In the genomic region with DNA sequence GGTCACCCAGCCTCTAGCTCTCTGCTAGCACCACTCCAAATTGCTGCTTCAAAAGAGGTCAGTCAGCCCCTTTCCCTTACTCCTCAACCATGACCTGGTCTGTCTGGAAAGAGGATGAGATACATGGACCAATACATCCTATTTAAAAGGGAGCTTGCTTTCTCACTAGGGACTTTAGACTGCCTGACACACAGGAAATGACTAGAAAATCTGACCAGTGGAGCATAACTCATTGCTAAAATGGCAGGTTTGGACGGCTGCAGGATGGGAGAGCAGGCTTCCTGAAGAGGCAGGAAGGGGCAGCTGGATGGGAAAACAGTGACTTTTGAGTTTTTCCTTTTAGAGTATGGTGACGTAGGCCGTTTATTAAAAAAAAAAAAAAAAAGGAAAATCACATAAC, we compare ENCODE assay signal across 8 cellular contexts. TPM values are rescaled to one million over a fixed set of nuclear protein-coding genes. Genes with fewer than 3 reads are reported as not detected.
DNase-seq lines count a peak whose midpoint lies in the region; ATAC-seq and TF ChIP-seq lines count a peak whose summit lies in the region.
"Had no signal": no experiment of that assay in that cellular context is flagged by ENCODE, and none has a peak within 500 bp of the region (broad histone marks: within the 10 kb centered on the region; RNA-seq: fewer than 3 reads in every experiment).

No MANE protein-coding gene starts in this region.

- H3K4me3 ChIP-seq in coronary artery, result no peak overlapping the region
- H3K4me3 ChIP-seq: cardiac muscle cell had no signal

- no peak for TF ChIP-seq CTCF in coronary artery (IDR thresholded peaks at IDR 0.05)

- no peak for DNase-seq in coronary artery (ENCODE audit: low spot score)
- no peak for DNase-seq in sciatic nerve (ENCODE audit: low spot score)
- DNase-seq in UCSD-AML1 (lab: John Stamatoyannopoulos, UW; ENCODE audit: unreplicated experiment), result no peak

- H3K27ac ChIP-seq in coronary artery, result peak overlapping the region; percentile 48 to 53
- H3K27ac ChIP-seq: cardiac muscle cell had no signal

- ATAC-seq in GM18517 (IDR thresholded peaks at IDR 0.05; ENCODE audit: unreplicated experiment) (peak; percentile 38), HG03354 (IDR thresholded peaks at IDR 0.05; ENCODE audit: poor library complexity, severe bottlenecking, unreplicated experiment) (peak; percentile 51), sciatic nerve (peak; percentile 59), HG03439 (IDR thresholded peaks at IDR 0.05; ENCODE audit: unreplicated experiment) (no peak), GM18868 (IDR thresholded peaks at IDR 0.05; ENCODE audit: unreplicated experiment) (no peak)

- intact Hi-C loops in sciatic nerve (cut with DNase I), result no loop called here

RNA-seq across cellular contexts. Expression of gene STIM1, which starts 25.3 kb away (rescaled TPM):
- total RNA-seq in sciatic nerve, result 49.6 TPM

RNA-seq across cellular contexts. Expression of gene RHOG, which starts 40.0 kb away (rescaled TPM):
- 50.6 TPM for total RNA-seq in sciatic nerve

Comparison
In these comparisons a context has a peak if more than half of its experiments do, and no peak if none do; other contexts are left out.
1. ATAC-seq: peak in GM18517 (single experiment), HG03354 (single experiment) and sciatic nerve (single experiment); none in HG03439 (single experiment) and GM18868 (single experiment).